In genomic region chr1:17909634-17910033, GRCh38 we compare ENCODE assay signal across 12 cellular contexts.
DNase-seq lines count a peak whose midpoint lies in the region; ATAC-seq and TF ChIP-seq lines count a peak whose summit lies in the region.
"Had no signal": no experiment of that assay in that cellular context is flagged by ENCODE, and none has a peak within 500 bp of the region (broad histone marks: within the 10 kb centered on the region; RNA-seq: fewer than 3 reads in every experiment).

No MANE protein-coding gene starts in this region.

- TF ChIP-seq POLR2A in body of pancreas (IDR thresholded peaks at IDR 0.05) = no peak

- no peaks in the 10 kb centered on the region for H3K79me2 ChIP-seq in trophoblast cell (ENCODE audit: control insufficient read depth, insufficient read depth, low read length, poor library complexity)

- peak; percentile 25 for DNase-seq in BE2C
- no peak for DNase-seq in HFF-Myc (ENCODE audit: extremely low read depth, low read depth)
- peak in 3 of 4 donors; percentile 21 to 48 (median 46) for DNase-seq in body of pancreas
- DNase-seq in left lung = no peak
- DNase-seq in foreskin melanocyte = no peak
- no peak for DNase-seq in trophoblast cell
- DNase-seq: activated CD8-positive, alpha-beta T cell treated with anti-CD3 and anti-CD28 coated beads, Interleukin-2, amount 10 ng/mL, durations not matched to agents 7 days and 5 days; kidney had no signal

- WGBS in body of pancreas, 2 donors = 11 to 15% methylated on average over 4 of the region's 4 CpGs
- no CpG with 5 or more reads among the region's 4 CpGs for WGBS in trophoblast cell (ENCODE audit: extremely low coverage, insufficient coverage, insufficient read length)

- H3K14ac ChIP-seq in trophoblast cell (ENCODE audit: low read length) = no peak overlapping the region

- H2BK12ac ChIP-seq in trophoblast cell (ENCODE audit: low read length) = no peak overlapping the region

- no peaks in the 10 kb centered on the region for H3K79me1 ChIP-seq in trophoblast cell (ENCODE audit: low read length)

- no peaks in the 10 kb centered on the region for H3K36me3 ChIP-seq in BE2C
- H3K36me3 ChIP-seq in body of pancreas (replicated peaks in 1 of 2; ENCODE audit: insufficient read depth in 1 of 2, low read depth in 2 of 2) = no peaks in the 10 kb centered on the region
- H3K36me3 ChIP-seq in left lung = no peaks in the 10 kb centered on the region
- H3K36me3 ChIP-seq in trophoblast cell (ENCODE audit: control insufficient read depth in 1 of 2, insufficient read depth in 2 of 2, low read length in 2 of 2) = no peaks in the 10 kb centered on the region

- H3K4me3 ChIP-seq in BE2C (ENCODE audit: low read depth, low read length) (no peak overlapping the region), HFF-Myc (replicated peaks; ENCODE audit: low read depth, low read length) (no peak overlapping the region), body of pancreas (no peak overlapping the region), left lung (no peak overlapping the region), trophoblast cell (ENCODE audit: low read depth, low read length) (no peak overlapping the region)
- H3K4me3 ChIP-seq: coronary artery, skin epidermis had no signal

- H3K4ac ChIP-seq in trophoblast cell (ENCODE audit: low read depth, low read length) = no peak overlapping the region

- H2AFZ ChIP-seq in trophoblast cell (ENCODE audit: insufficient read depth, low read length, poor library complexity) = no peak overlapping the region

- TF ChIP-seq CTCF in BE2C (IDR thresholded peaks at IDR 0.05; ENCODE audit: low read depth, low read length) (peak; percentile 45), HFF-Myc (IDR thresholded peaks at IDR 0.05; ENCODE audit: low read depth, low read length, missing control alignments) (peak; percentile 30), body of pancreas (IDR thresholded peaks at IDR 0.05) (peak in 3 of 7 experiments; percentile 10 to 53 (median 35)), left lung (IDR thresholded peaks at IDR 0.05) (no peak)

- H3K9ac ChIP-seq in trophoblast cell (ENCODE audit: low read length) = no peak overlapping the region

- no peak overlapping the region for H3K4me2 ChIP-seq in trophoblast cell (ENCODE audit: low read length)

- H3K4me1 ChIP-seq in BE2C (no peaks in the 10 kb centered on the region), body of pancreas (peaks cover 15% of the 10 kb centered on the region), left lung (no peaks in the 10 kb centered on the region), trophoblast cell (ENCODE audit: control insufficient read depth in 1 of 2, insufficient read depth in 2 of 2, low read length in 2 of 2) (no peaks in the 10 kb centered on the region)

- H3K9me3 ChIP-seq in BE2C (no peaks in the 10 kb centered on the region), body of pancreas (no peaks in the 10 kb centered on the region), left lung (no peaks in the 10 kb centered on the region), trophoblast cell (ENCODE audit: insufficient read depth, low read depth, low read length) (peaks cover 6% of the 10 kb centered on the region)

- H3K27me3 ChIP-seq in BE2C (no peaks in the 10 kb centered on the region), body of pancreas (no peaks in the 10 kb centered on the region), left lung (peaks cover 7 to 71% of the 10 kb centered on the region in 2 donors), trophoblast cell (ENCODE audit: insufficient read depth, low read length) (no peaks in the 10 kb centered on the region)

- H2BK120ac ChIP-seq in trophoblast cell (ENCODE audit: insufficient read depth, low read length, poor library complexity) = no peak overlapping the region

- ATAC-seq in body of pancreas = peak; percentile 56
- ATAC-seq in left lung = peak; percentile 32
- ATAC-seq in GM21447 (IDR thresholded peaks at IDR 0.05; ENCODE audit: unreplicated experiment) = no peak
- no peak for ATAC-seq in HG02588 (IDR thresholded peaks at IDR 0.05; ENCODE audit: unreplicated experiment)
- ATAC-seq: activated CD8-positive, alpha-beta T cell treated with anti-CD3 and anti-CD28 coated beads, Interleukin-2, amount 10 ng/mL, durations not matched to agents 7 days and 5 days had no signal

- H4K91ac ChIP-seq in trophoblast cell (ENCODE audit: low read depth, low read length) = no peak overlapping the region

- H3K18ac ChIP-seq in trophoblast cell (ENCODE audit: low read length) = no peak overlapping the region

- intact Hi-C loops in body of pancreas (cut with DNase I) = no loop called here
- intact Hi-C loops in left lung (cut with DNase I) = no loop called here

- H2AK5ac ChIP-seq in trophoblast cell (ENCODE audit: low read length) = no peak overlapping the region

- no peak overlapping the region for H4K8ac ChIP-seq in trophoblast cell (ENCODE audit: low read depth, low read length)

- no peak overlapping the region for H3K23ac ChIP-seq in trophoblast cell (ENCODE audit: low read length)

- H2BK5ac ChIP-seq in trophoblast cell (ENCODE audit: low read depth, low read length, poor library complexity) = no peak overlapping the region

- H4K12ac ChIP-seq in trophoblast cell (ENCODE audit: low read depth, low read length) = no peak overlapping the region

- H3K27ac ChIP-seq in body of pancreas = no peak overlapping the region
- H3K27ac ChIP-seq in left lung = no peak overlapping the region
- H3K27ac ChIP-seq in trophoblast cell (ENCODE audit: low read depth, low read length) = no peak overlapping the region
- H3K27ac ChIP-seq: coronary artery, skin epidermis had no signal

Comparison
In these comparisons a context has a peak if more than half of its experiments do, and no peak if none do; other contexts are left out.
1. DNase-seq: peak in BE2C (single experiment) and body of pancreas (3 of 4); none in HFF-Myc (single experiment), left lung (0 of 2), foreskin melanocyte (single experiment) and trophoblast cell (0 of 2).
2. CTCF ChIP-seq: peak in BE2C (single experiment) and HFF-Myc (single experiment); none in left lung (0 of 2).
3. ATAC-seq: peak in body of pancreas (single experiment) and left lung (single experiment); none in GM21447 (single experiment) and HG02588 (single experiment).